In genomic region chr5:11258001-11258400, GRCh38 we compare ENCODE assay signal across 6 cellular contexts.
"Had no signal": no experiment of that assay in that cellular context is flagged by ENCODE, and none has a peak within 500 bp of the region (broad histone marks: within the 10 kb centered on the region; RNA-seq: fewer than 3 reads in every experiment).

No MANE protein-coding gene starts in this region.

- ATAC-seq: GM23338, HepG2 had no signal

- H3K27me3 Mint-ChIP-seq: IgD-negative memory B cell had no signal

- H3K4me3 Mint-ChIP-seq: GM23338, H9, IgD-negative memory B cell had no signal

- DNase-seq: H9, HCEC 1CT, KBM-7 had no signal

- H3K9me3 Mint-ChIP-seq: GM23338, H9 had no signal

- H3K27ac Mint-ChIP-seq: GM23338, H9, IgD-negative memory B cell had no signal

- H3K36me3 Mint-ChIP-seq: IgD-negative memory B cell had no signal
